ENCODE assay signal across 34 cellular contexts in genomic region chr14:100123618-100124017, GRCh38. TPM values are rescaled to one million over a fixed set of nuclear protein-coding genes. Genes with fewer than 3 reads are reported as not detected.
"Had no signal": no experiment of that assay in that cellular context is flagged by ENCODE, and none has a peak within 500 bp of the region (broad histone marks: within the 10 kb centered on the region; RNA-seq: fewer than 3 reads in every experiment).

No MANE protein-coding gene starts in this region.

- H3K4me1 ChIP-seq: colonic mucosa, left lung, pancreas, prostate gland, vagina had no signal

- H3K4me3 ChIP-seq: colonic mucosa, esophagus squamous epithelium, heart right ventricle, left lung, lower lobe of right lung, pancreas, prostate gland, skin epidermis, vagina had no signal

- H3K36me3 ChIP-seq: colonic mucosa, pancreas, prostate gland had no signal

- H3K9me3 Mint-ChIP-seq: activated T-helper 2 cell treated with anti-CD3 and anti-CD28 coated beads, Interferon-gamma antibody, Interleukin-2, Interleukin-4, amounts not matched to agents 10 μg/mL and 5 μg/mL and 100 μg/mL, durations not matched to agents 14 hours and 24 hours and 36 hours; stimulated activated naive CD8-positive, alpha-beta T cell treated with anti-CD3 and anti-CD28 coated beads, Interleukin-15, amount 100 ng/mL, for 72 hours; T-helper 1 cell treated with Interleukin-12 subunit alpha and Interleukin-12 subunit beta and Interleukin-4 antibody, amounts not matched to agents 30 μg/mL and 1 μg/mL, for 36 hours; type B pancreatic cell had no signal

- H3K27me3 Mint-ChIP-seq: stimulated activated naive CD8-positive, alpha-beta T cell treated with anti-CD3 and anti-CD28 coated beads, Interleukin-15, amount 100 ng/mL, for 72 hours; type B pancreatic cell had no signal

- H3K27me3 ChIP-seq: colonic mucosa, esophagus squamous epithelium, heart right ventricle, left lung, pancreas, vagina had no signal

- H3K27ac ChIP-seq: colonic mucosa, epithelial cell of prostate, esophagus squamous epithelium, heart right ventricle, left lung, lower lobe of right lung, pancreas, prostate gland, skin epidermis, vagina, VCaP had no signal

- DNase-seq: activated CD4-positive, alpha-beta T cell treated with anti-CD3 and anti-CD28 coated beads for 48 hours; activated CD4-positive, alpha-beta T cell treated with anti-CD3 and anti-CD28 coated beads, Interleukin-2, amount 50 U/mL, for 48 hours; activated CD8-positive, alpha-beta memory T cell treated with anti-CD3 and anti-CD28 coated beads for 24 hours; anterior cingulate cortex; cerebellar nuclear complex; colonic mucosa; effector CD8-positive, alpha-beta T cell; esophagus squamous epithelium; foreskin melanocyte; heart right ventricle; lower lobe of right lung; mesenchymal stem cell; retina; stimulated activated CD4-positive, alpha-beta T cell treated with anti-CD3 and anti-CD28 coated beads, Interleukin-12 subunit alpha, Interleukin-12 subunit beta, amount 100 ng/mL, for 4 hours; stimulated activated CD4-positive, alpha-beta T cell treated with anti-CD3 and anti-CD28 coated beads, Interleukin-4, amount 100 ng/mL, for 1 hour; stimulated activated naive CD8-positive, alpha-beta T cell treated with anti-CD3 and anti-CD28 coated beads, Interleukin-15, amount 100 ng/mL, for 72 hours; substantia nigra; SW 1271; T-helper 9 cell had no signal

- FAIRE-seq: endometrium, pancreas, TTC549 had no signal

- H3K9me3 ChIP-seq: colonic mucosa, esophagus squamous epithelium, heart right ventricle, left lung, lower lobe of right lung, pancreas, prostate gland, vagina had no signal

- H3K4me3 Mint-ChIP-seq: stimulated activated naive CD8-positive, alpha-beta T cell treated with anti-CD3 and anti-CD28 coated beads, Interleukin-15, amount 100 ng/mL, for 72 hours; T-helper 1 cell treated with Interleukin-12 subunit alpha and Interleukin-12 subunit beta and Interleukin-4 antibody, amounts not matched to agents 30 μg/mL and 1 μg/mL, for 36 hours; type B pancreatic cell had no signal

- ATAC-seq: activated CD4-positive, CD25-positive, alpha-beta regulatory T cell treated with anti-CD3 and anti-CD28 coated beads, Interleukin-2, amount 50 U/mL, for 24 hours; left lung; lower lobe of right lung; pancreas; sciatic nerve; stimulated activated naive CD8-positive, alpha-beta T cell treated with anti-CD3 and anti-CD28 coated beads, Interleukin-15, amount 100 ng/mL, for 72 hours had no signal

RNA-seq across cellular contexts. Expression of gene DEGS2, which starts 35.8 kb away (rescaled TPM):
- total RNA-seq: glomerular endothelial cell had no signal
